Comparison of ENCODE assay signal across 17 cellular contexts in genomic region chr2:32711908-32712307, GRCh38.
"Had no signal": no experiment of that assay in that cellular context is flagged by ENCODE, and none has a peak within 500 bp of the region (broad histone marks: within the 10 kb centered on the region; RNA-seq: fewer than 3 reads in every experiment).

No MANE protein-coding gene starts in this region.

- H3K4me2 ChIP-seq: hepatocyte had no signal

- H2AFZ ChIP-seq: hepatocyte had no signal

- H3K27ac ChIP-seq: hepatocyte, tibial nerve had no signal

- H3K9me3 ChIP-seq: right atrium auricular region, tibial nerve had no signal

- FAIRE-seq: bronchial epithelial cell, urothelium cell line had no signal

- DNase-seq: activated CD4-positive, alpha-beta T cell treated with anti-CD3 and anti-CD28 coated beads for 36 hours; activated CD4-positive, alpha-beta T cell treated with anti-CD3 and anti-CD28 coated beads, Interleukin-2, amount 50 U/mL, for 48 hours; activated naive CD4-positive, alpha-beta T cell treated with anti-CD3 and anti-CD28 coated beads for 36 hours; activated naive CD8-positive, alpha-beta T cell treated with anti-CD3 and anti-CD28 coated beads, Interleukin-2, amount 50 U/mL, for 24 hours; activated T-cell treated with anti-CD3 and anti-CD28 coated beads for 4 hours; left colon; occipital lobe; stimulated activated CD4-positive, alpha-beta T cell treated with anti-CD3 and anti-CD28 coated beads, Interleukin-12 subunit alpha, Interleukin-12 subunit beta, amount 100 ng/mL, for 4 hours; stimulated activated CD4-positive, alpha-beta T cell treated with anti-CD3 and anti-CD28 coated beads, Interleukin-1b, Interleukin-23, amount 100 ng/mL, for 48 hours; stimulated activated naive CD4-positive, alpha-beta T cell treated with Interleukin-2 at 50 U/mL for 16 hours; T-helper 17 cell had no signal

- H3K79me2 ChIP-seq: hepatocyte had no signal

- H3K4me3 ChIP-seq: hepatocyte, right atrium auricular region, tibial nerve had no signal

- ATAC-seq: activated CD4-positive, alpha-beta T cell treated with anti-CD3 and anti-CD28 coated beads for 36 hours; activated naive CD8-positive, alpha-beta T cell treated with anti-CD3 and anti-CD28 coated beads, Interleukin-2, amount 50 U/mL, for 24 hours; left colon; T-helper 17 cell had no signal

- H3K27me3 ChIP-seq: foreskin keratinocyte, hepatocyte, right atrium auricular region, tibial nerve had no signal

- H3K36me3 ChIP-seq: right atrium auricular region had no signal
